Comparison of ENCODE assay signal across 20 cellular contexts in genomic region chr9:137724818-137725240, GRCh38.
A peak's percentile ranks its signal among the peaks of the same experiment; 100 is the strongest.
DNase-seq lines count a peak whose midpoint lies in the region; ATAC-seq, FAIRE-seq and TF ChIP-seq lines count a peak whose summit lies in the region.
"Had no signal": no experiment of that assay in that cellular context is flagged by ENCODE, and none has a peak within 500 bp of the region (broad histone marks: within the 10 kb centered on the region; RNA-seq: fewer than 3 reads in every experiment).

No MANE protein-coding gene starts in this region.

- no peaks in the 10 kb centered on the region for H3K23me2 ChIP-seq in H9 (ENCODE audit: insufficient read length, low read depth, low read length, poor library complexity, severe bottlenecking)

- H3K9me1 ChIP-seq in K562 (ENCODE audit: control insufficient read depth, insufficient read depth, low read length) = no peaks in the 10 kb centered on the region

- H3K79me2 ChIP-seq in H9 (ENCODE audit: insufficient read depth, low read length) (peaks cover 20% of the 10 kb centered on the region; the same call in 1 of the 2 replicates), K562 (ENCODE audit: control insufficient read depth, insufficient read depth, low read length) (peaks cover 57% of the 10 kb centered on the region), OCI-LY7 (ENCODE audit: insufficient read depth, low read depth, low read length) (peaks cover 61% of the 10 kb centered on the region)

- H2AFZ ChIP-seq in H9 (ENCODE audit: low read length) (no peak overlapping the region), K562 (ENCODE audit: low read depth, low read length) (no peak overlapping the region), OCI-LY7 (ENCODE audit: low read length) (no peak overlapping the region)

- no peak for DNase-seq in activated CD8-positive, alpha-beta memory T cell treated with anti-CD3 and anti-CD28 coated beads, Interleukin-2, amount 10 ng/mL, durations not matched to agents 7 days and 5 days
- no peak for DNase-seq in activated CD8-positive, alpha-beta memory T cell treated with anti-CD3 and anti-CD28 coated beads, Interleukin-2, amount 50 U/mL, for 4 hours
- DNase-seq in H9 (no peak), K562 (ENCODE audit: extremely low read depth in 1 of 4, low spot score in 3 of 4) (no peak), OCI-LY7 (ENCODE audit: low spot score) (no peak)
- no peak for DNase-seq in natural killer cell treated with Interleukin-12 subunit alpha and Interleukin-12 subunit beta and Interleukin-15 and Interleukin-18, amount 100 ng/mL, for 72 hours (ENCODE audit: low spot score)
- DNase-seq: activated CD4-positive, alpha-beta T cell treated with anti-CD3 and anti-CD28 coated beads, Interleukin-2, amount 10 ng/mL, durations not matched to agents 7 days and 5 days; colonic mucosa; NCI-H2029; NCI-H510A; SIG-M5; T1000 had no signal

- H3K27me3 Mint-ChIP-seq in activated CD8-positive, alpha-beta memory T cell treated with anti-CD3 and anti-CD28 coated beads, Interleukin-2, amount 10 ng/mL, durations not matched to agents 7 days and 5 days = no peaks in the 10 kb centered on the region
- peaks cover 1% of the 10 kb centered on the region; the same call in 1 of the 2 replicates for H3K27me3 Mint-ChIP-seq in H9 (ENCODE audit: low read depth)
- H3K27me3 Mint-ChIP-seq in natural killer cell treated with Interleukin-12 subunit alpha and Interleukin-12 subunit beta and Interleukin-15 and Interleukin-18, amount 100 ng/mL, for 72 hours = no peaks in the 10 kb centered on the region
- H3K27me3 Mint-ChIP-seq: activated CD4-positive, alpha-beta T cell treated with anti-CD3 and anti-CD28 coated beads, Interleukin-2, amount 10 ng/mL, durations not matched to agents 7 days and 5 days; IgD-negative memory B cell had no signal

- intact Hi-C loops in K562 (cut with micrococcal nuclease) = no loop called here
- intact Hi-C loops in OCI-LY7 (cut with micrococcal nuclease; ENCODE audit: unreplicated experiment) = no loop called here

- H3K27ac Mint-ChIP-seq in activated CD8-positive, alpha-beta memory T cell treated with anti-CD3 and anti-CD28 coated beads, Interleukin-2, amount 10 ng/mL, durations not matched to agents 7 days and 5 days = peak overlapping the region; percentile 27
- peak overlapping the region; percentile 13 to 85 (median 52); a peak in 5 of 7 replicates for H3K27ac Mint-ChIP-seq in H9
- peak overlapping the region; percentile 18 to 70 for H3K27ac Mint-ChIP-seq in natural killer cell treated with Interleukin-12 subunit alpha and Interleukin-12 subunit beta and Interleukin-15 and Interleukin-18, amount 100 ng/mL, for 72 hours
- H3K27ac Mint-ChIP-seq: activated CD4-positive, alpha-beta T cell treated with anti-CD3 and anti-CD28 coated beads, Interleukin-2, amount 10 ng/mL, durations not matched to agents 7 days and 5 days; nephron had no signal

- no peak for FAIRE-seq in K562 (lab: Jason Lieb, UNC)
- FAIRE-seq: G401.6, GM12892 had no signal

- H3K4me3 ChIP-seq in K562 (no peak overlapping the region), OCI-LY7 (ENCODE audit: low read depth, low read length, poor library complexity, severe bottlenecking) (no peak overlapping the region)
- H3K4me3 ChIP-seq: colonic mucosa, gastroesophageal sphincter, HAP-1 had no signal

- no TSS peak for BruUV-seq in K562 (replicated peaks; lab: Mats Ljungman, UMichigan)
- BruUV-seq in OCI-LY7 (replicated peaks; lab: Mats Ljungman, UMichigan) = no TSS peak

- no peak for TF ChIP-seq EP300 in K562 (IDR thresholded peaks at IDR 0.05; ENCODE audit: low read length)

- H3K27ac ChIP-seq in H9 (ENCODE audit: insufficient read length, low read depth, low read length) (no peak overlapping the region), K562 (ENCODE audit: extremely low read depth, low read depth, low read length) (no peak overlapping the region), OCI-LY7 (ENCODE audit: low read depth, low read length, poor library complexity, severe bottlenecking) (no peak overlapping the region)
- H3K27ac ChIP-seq: colonic mucosa, gastroesophageal sphincter had no signal

- no peak overlapping the region for H2AK5ac ChIP-seq in H9 (ENCODE audit: insufficient read length, low read length)

- no peak overlapping the region for H2BK5ac ChIP-seq in H9 (ENCODE audit: insufficient read length, low read length)

- peaks cover 3% of the 10 kb centered on the region for H3K79me1 ChIP-seq in H9 (ENCODE audit: insufficient read depth, low read depth, low read length, poor library complexity, severe bottlenecking)

- H3K4me1 ChIP-seq in H9 (ENCODE audit: insufficient read depth, low read length) (no peaks in the 10 kb centered on the region), K562 (replicated peaks in 1 of 2; ENCODE audit: control insufficient read depth in 2 of 2, insufficient read depth in 2 of 2, low read length in 2 of 2) (peaks cover 2 to 16% of the 10 kb centered on the region in 2 experiments; a peak in 3 of 5 replicates), OCI-LY7 (ENCODE audit: insufficient read depth, low read length, poor library complexity, severe bottlenecking) (no peaks in the 10 kb centered on the region)
- H3K4me1 ChIP-seq: colonic mucosa, HAP-1 had no signal

- no peak overlapping the region for H2BK120ac ChIP-seq in H9 (ENCODE audit: low read depth, low read length, poor library complexity, severe bottlenecking)

- H4K20me1 ChIP-seq in H9 (ENCODE audit: control insufficient read depth, insufficient read depth, insufficient read length) = no peaks in the 10 kb centered on the region
- H4K20me1 ChIP-seq in K562 (replicated peaks; ENCODE audit: control insufficient read depth, insufficient read depth, low read length) = no peaks in the 10 kb centered on the region
- H4K20me1 ChIP-seq in OCI-LY7 (ENCODE audit: insufficient read depth, low read length) = no peaks in the 10 kb centered on the region

- peaks cover 22% of the 10 kb centered on the region for H3K4me1 Mint-ChIP-seq in activated CD8-positive, alpha-beta memory T cell treated with anti-CD3 and anti-CD28 coated beads, Interleukin-2, amount 10 ng/mL, durations not matched to agents 7 days and 5 days
- H3K4me1 Mint-ChIP-seq in H9 = peaks cover 31 to 33% of the 10 kb centered on the region in 2 experiments
- H3K4me1 Mint-ChIP-seq in natural killer cell treated with Interleukin-12 subunit alpha and Interleukin-12 subunit beta and Interleukin-15 and Interleukin-18, amount 100 ng/mL, for 72 hours (ENCODE audit: low read depth in 2 of 2) = peaks cover 37 to 55% of the 10 kb centered on the region in 2 donors

- H3K23ac ChIP-seq in H9 (ENCODE audit: insufficient read length, low read depth, low read length) = no peak overlapping the region

- no peaks in the 10 kb centered on the region for H3K9me3 ChIP-seq in H9 (ENCODE audit: control insufficient read depth, low read depth, low read length)
- H3K9me3 ChIP-seq in K562 (replicated peaks; ENCODE audit: control insufficient read depth, insufficient read depth, low read depth, low read length) = peaks cover 11% of the 10 kb centered on the region
- no peaks in the 10 kb centered on the region for H3K9me3 ChIP-seq in OCI-LY7 (ENCODE audit: low read length)
- H3K9me3 ChIP-seq: colonic mucosa, gastroesophageal sphincter, HAP-1 had no signal

- POLR2A ChIA-PET in K562 (lab: Yijun Ruan, JAX) = interaction anchor here (0.8 kb wide), 1 partner anchor 59 kb away, joined by 3 read pairs; no protein-coding TSS in a partner anchor
- POLR2A ChIA-PET in OCI-LY7 (lab: Charles Lee) = no interaction called here

- H2BK15ac ChIP-seq in H9 (ENCODE audit: low read depth, low read length) = no peak overlapping the region

- no peak overlapping the region for H3K4me2 ChIP-seq in H9 (ENCODE audit: insufficient read depth, insufficient read length, low read length)
- no peak overlapping the region for H3K4me2 ChIP-seq in K562 (ENCODE audit: insufficient read depth, low read length)
- H3K4me2 ChIP-seq in OCI-LY7 (ENCODE audit: low read length) = no peak overlapping the region

- H4K91ac ChIP-seq in H9 (ENCODE audit: insufficient read length, low read depth, low read length) = no peak overlapping the region

- H3K56ac ChIP-seq in H9 (ENCODE audit: insufficient read length, low read depth, low read length) = no peak overlapping the region

- no peak overlapping the region for H3T11ph ChIP-seq in H9 (ENCODE audit: low read length)

- no peaks in the 10 kb centered on the region for H3K9me2 ChIP-seq in OCI-LY7 (ENCODE audit: insufficient read depth, low read length)

- H3K14ac ChIP-seq in H9 (ENCODE audit: insufficient read depth, low read length) = no peak overlapping the region

- ATAC-seq in activated CD8-positive, alpha-beta memory T cell treated with anti-CD3 and anti-CD28 coated beads, Interleukin-2, amount 10 ng/mL, durations not matched to agents 7 days and 5 days = no peak
- ATAC-seq in K562 = no peak
- no peak for ATAC-seq in natural killer cell treated with Interleukin-12 subunit alpha and Interleukin-12 subunit beta and Interleukin-15 and Interleukin-18, amount 100 ng/mL, for 72 hours
- no peak for ATAC-seq in GM19023 (IDR thresholded peaks at IDR 0.05; ENCODE audit: unreplicated experiment)
- ATAC-seq in HG02623 (IDR thresholded peaks at IDR 0.05; ENCODE audit: unreplicated experiment) = no peak
- ATAC-seq: gastroesophageal sphincter had no signal

- no peak overlapping the region for H4K5ac ChIP-seq in H9 (ENCODE audit: insufficient read length, low read depth, low read length)

- H2BK12ac ChIP-seq in H9 (ENCODE audit: insufficient read length, low read depth, low read length) = no peak overlapping the region

- no peak overlapping the region for H2BK20ac ChIP-seq in H9 (ENCODE audit: low read depth, low read length, poor library complexity, severe bottlenecking)

- no peak for TF ChIP-seq CTCF in H9 (conservative IDR thresholded peaks at IDR 0.05)
- TF ChIP-seq CTCF in K562 (IDR thresholded peaks at IDR 0.05 in 2 of 3, conservative IDR thresholded peaks at IDR 0.05 in 1 of 3; ENCODE audit: insufficient read depth in 2 of 3, low read depth in 1 of 3, low read length in 3 of 3) = no peak
- TF ChIP-seq CTCF in OCI-LY7 (conservative IDR thresholded peaks at IDR 0.05; ENCODE audit: low read length) = no peak

- WGBS in H9 (ENCODE audit: extremely low coverage, insufficient read length, low lambda C conversion rate) = no CpG with 5 or more reads among the region's 24 CpGs
- WGBS in K562 (ENCODE audit: insufficient coverage, low coverage, missing lambda C conversion rate) = 98% methylated on average over 20 of the region's 24 CpGs

- no peak for TF ChIP-seq RAD21 in K562 (CRISPR knock-in tag; conservative IDR thresholded peaks at IDR 0.05 in 1 of 2, IDR thresholded peaks at IDR 0.05 in 1 of 2)

- H3K4ac ChIP-seq in H9 (ENCODE audit: low read depth, low read length) = no peak overlapping the region

- no peak overlapping the region for H3K18ac ChIP-seq in H9 (ENCODE audit: insufficient read length, low read depth, low read length)

- no peak overlapping the region for H3K9ac ChIP-seq in H9 (ENCODE audit: extremely low read depth, insufficient read length, low read length)
- no peak overlapping the region for H3K9ac ChIP-seq in K562 (ENCODE audit: insufficient read depth in 1 of 2, low read depth in 2 of 2, low read length in 2 of 2)

- no peak overlapping the region for H3K4me3 Mint-ChIP-seq in activated CD8-positive, alpha-beta memory T cell treated with anti-CD3 and anti-CD28 coated beads, Interleukin-2, amount 10 ng/mL, durations not matched to agents 7 days and 5 days
- no peak overlapping the region; a peak in 1 of 5 replicates for H3K4me3 Mint-ChIP-seq in H9
- H3K4me3 Mint-ChIP-seq in natural killer cell treated with Interleukin-12 subunit alpha and Interleukin-12 subunit beta and Interleukin-15 and Interleukin-18, amount 100 ng/mL, for 72 hours = peak overlapping the region; percentile 6
- H3K4me3 Mint-ChIP-seq: activated CD4-positive, alpha-beta T cell treated with anti-CD3 and anti-CD28 coated beads, Interleukin-2, amount 10 ng/mL, durations not matched to agents 7 days and 5 days; nephron had no signal

- TF ChIP-seq POLR2A in K562 (conservative IDR thresholded peaks at IDR 0.05) = no peak

- H3K36me3 ChIP-seq in K562 (ENCODE audit: control insufficient read depth, insufficient read depth, low read length) (peaks cover 78% of the 10 kb centered on the region), OCI-LY7 (ENCODE audit: insufficient read depth, low read length) (peaks cover 94% of the 10 kb centered on the region)
- H3K36me3 ChIP-seq: colonic mucosa had no signal

- CTCF ChIA-PET in activated CD8-positive, alpha-beta memory T cell treated with anti-CD3 and anti-CD28 coated beads, Interleukin-2, amount 10 ng/mL, durations not matched to agents 7 days and 5 days (lab: Charles Lee) = no interaction called here
- CTCF ChIA-PET in K562 (lab: Yijun Ruan, JAX; ENCODE audit: low intra/inter-chr PET ratio) = no interaction called here
- CTCF ChIA-PET in OCI-LY7 (lab: Charles Lee; ENCODE audit: unreplicated experiment) = no interaction called here

- H3K27me3 ChIP-seq in H9 (ENCODE audit: insufficient read depth, low read length) (no peaks in the 10 kb centered on the region), K562 (ENCODE audit: control insufficient read depth in 2 of 2, insufficient read depth in 2 of 2, low read length in 2 of 2) (no peaks in the 10 kb centered on the region)
- H3K27me3 ChIP-seq: colonic mucosa, gastroesophageal sphincter had no signal

- in situ Hi-C loops in K562 (cut with MboI) = no loop called here

- H3K36me3 Mint-ChIP-seq in activated CD8-positive, alpha-beta memory T cell treated with anti-CD3 and anti-CD28 coated beads, Interleukin-2, amount 10 ng/mL, durations not matched to agents 7 days and 5 days = peaks cover 79% of the 10 kb centered on the region
- H3K36me3 Mint-ChIP-seq in H9 (ENCODE audit: insufficient read depth in 1 of 3, low read depth in 3 of 3) = peaks cover 48 to 72% (median 60%) of the 10 kb centered on the region in 3 experiments
- H3K36me3 Mint-ChIP-seq in natural killer cell treated with Interleukin-12 subunit alpha and Interleukin-12 subunit beta and Interleukin-15 and Interleukin-18, amount 100 ng/mL, for 72 hours = peaks cover 37% of the 10 kb centered on the region

- H3K9me3 Mint-ChIP-seq in activated CD8-positive, alpha-beta memory T cell treated with anti-CD3 and anti-CD28 coated beads, Interleukin-2, amount 10 ng/mL, durations not matched to agents 7 days and 5 days (ENCODE audit: low read depth) = peaks cover 23% of the 10 kb centered on the region
- H3K9me3 Mint-ChIP-seq in H9 = peaks cover 7 to 14% of the 10 kb centered on the region in 2 experiments
- H3K9me3 Mint-ChIP-seq in natural killer cell treated with Interleukin-12 subunit alpha and Interleukin-12 subunit beta and Interleukin-15 and Interleukin-18, amount 100 ng/mL, for 72 hours = peaks cover 10% of the 10 kb centered on the region
- H3K9me3 Mint-ChIP-seq: IgD-negative memory B cell had no signal

- no peak overlapping the region for H4K8ac ChIP-seq in H9 (replicated peaks; ENCODE audit: insufficient read length, low read depth, low read length)
